In the genomic region with DNA sequence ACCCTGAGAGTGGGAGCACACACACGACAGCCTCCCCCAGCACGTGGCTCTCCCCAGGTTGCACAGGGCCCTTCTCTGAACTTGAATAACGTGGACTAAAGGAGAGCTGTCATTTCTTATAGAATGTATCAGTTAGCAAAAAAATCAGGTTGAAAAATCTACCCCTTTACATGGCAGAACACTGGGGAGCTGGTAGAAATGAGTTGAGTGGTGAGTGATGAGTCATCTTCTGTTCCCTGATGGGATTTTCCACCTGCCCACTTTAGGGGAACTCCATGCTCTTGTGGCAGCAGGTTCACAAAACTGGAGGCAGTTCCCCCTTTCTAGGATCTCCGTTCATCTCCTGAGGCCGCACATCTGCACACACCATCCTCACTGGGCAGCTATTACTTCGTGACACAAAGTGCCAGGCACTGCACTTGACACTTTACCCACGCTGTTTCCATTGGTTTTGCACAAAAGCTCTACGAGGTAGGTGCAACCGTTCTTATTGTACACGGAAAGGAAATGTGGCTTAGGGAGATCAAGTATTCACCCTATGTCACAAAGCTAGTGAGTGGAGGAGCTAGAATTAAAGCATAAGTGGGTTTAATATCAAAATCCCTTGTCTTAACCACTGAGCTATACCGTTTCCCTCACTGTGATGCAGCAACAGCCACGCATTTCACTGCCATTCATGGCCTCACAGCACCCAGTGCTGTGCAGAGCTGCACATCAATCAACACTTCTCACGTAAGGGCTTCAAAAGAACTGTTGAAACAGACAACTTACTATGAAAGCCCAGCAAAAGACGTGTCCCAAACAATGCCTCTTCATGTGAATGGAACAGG, we compare ENCODE assay signal across 8 cellular contexts.
DNase-seq lines count a peak whose midpoint lies in the region; ATAC-seq and TF ChIP-seq lines count a peak whose summit lies in the region.

No MANE protein-coding gene starts in this region.

- no peak for DNase-seq in WTC11 (ENCODE audit: low spot score)
- peak; percentile 43 to 66 (median 47) for DNase-seq in effector memory CD4-positive, alpha-beta T cell
- peak; percentile 19 to 50 (median 46) for DNase-seq in stimulated activated CD4-positive, alpha-beta T cell treated with anti-CD3 and anti-CD28 coated beads, Interleukin-1b, Interleukin-23, amount 100 ng/mL, for 24 hours (ENCODE audit: low read depth in 4 of 4, low spot score in 1 of 4)
- no peak for DNase-seq in DMS79 (lab: John Stamatoyannopoulos, UW)
- DNase-seq in RKO (ENCODE audit: low spot score), result no peak
- DNase-seq in NCI-H510A (lab: John Stamatoyannopoulos, UW), result no peak
- DNase-seq in inferior parietal cortex (ENCODE audit: extremely low spot score), result no peak

- peaks cover 44% of the 10 kb centered on the region for H3K4me1 ChIP-seq in effector memory CD4-positive, alpha-beta T cell (ENCODE audit: control insufficient read depth, insufficient read depth, low read length, poor library complexity, severe bottlenecking)

- no peaks in the 10 kb centered on the region for H3K9me3 ChIP-seq in effector memory CD4-positive, alpha-beta T cell (ENCODE audit: control insufficient read depth, low read length)

- H3K9me3 Mint-ChIP-seq in WTC11, result no peaks in the 10 kb centered on the region

- peaks cover 5% of the 10 kb centered on the region; the same call in 1 of the 2 replicates for H3K36me3 Mint-ChIP-seq in WTC11

- no peak overlapping the region for H3K4me3 Mint-ChIP-seq in WTC11

- no peak for TF ChIP-seq CTCF in WTC11 (IDR thresholded peaks at IDR 0.05)

- peaks cover 6% of the 10 kb centered on the region for H3K4me1 Mint-ChIP-seq in WTC11

- no peaks in the 10 kb centered on the region for H3K27me3 Mint-ChIP-seq in WTC11 (ENCODE audit: low read depth)

- no peaks in the 10 kb centered on the region for H3K27me3 ChIP-seq in effector memory CD4-positive, alpha-beta T cell (replicated peaks; ENCODE audit: control insufficient read depth, insufficient read depth, low read length, poor library complexity, severe bottlenecking)

- H3K27ac Mint-ChIP-seq in WTC11, result peak overlapping the region; percentile 67; the same call in 1 of the 2 replicates

- no peak overlapping the region for H3K4me3 ChIP-seq in effector memory CD4-positive, alpha-beta T cell (ENCODE audit: insufficient read depth, low read depth, low read length, poor library complexity, severe bottlenecking)

- peaks cover 5% of the 10 kb centered on the region for H3K36me3 ChIP-seq in effector memory CD4-positive, alpha-beta T cell (ENCODE audit: control insufficient read depth, insufficient read depth, low read length)

- CTCF ChIA-PET in WTC11 (lab: Charles Lee), result interaction anchor here (0.9 to 4.1 kb wide), 2 partner anchors 36 to 207 kb away, joined by 3 to 20 read pairs; no protein-coding TSS in a partner anchor

- POLR2A ChIA-PET in WTC11 (lab: Charles Lee), result no interaction called here

- ATAC-seq in GM18868 (IDR thresholded peaks at IDR 0.05; ENCODE audit: unreplicated experiment), result peak; percentile 26
- ATAC-seq in WTC11, result no peak

- peak overlapping the region; percentile 78 for H3K27ac ChIP-seq in effector memory CD4-positive, alpha-beta T cell (ENCODE audit: insufficient read depth, low read length, poor library complexity, severe bottlenecking)

TF ChIP-seq in WTC11, 78 proteins besides CTCF, POLR2A, EP300 and RAD21:
- TF ChIP-seq, protein P1, sequence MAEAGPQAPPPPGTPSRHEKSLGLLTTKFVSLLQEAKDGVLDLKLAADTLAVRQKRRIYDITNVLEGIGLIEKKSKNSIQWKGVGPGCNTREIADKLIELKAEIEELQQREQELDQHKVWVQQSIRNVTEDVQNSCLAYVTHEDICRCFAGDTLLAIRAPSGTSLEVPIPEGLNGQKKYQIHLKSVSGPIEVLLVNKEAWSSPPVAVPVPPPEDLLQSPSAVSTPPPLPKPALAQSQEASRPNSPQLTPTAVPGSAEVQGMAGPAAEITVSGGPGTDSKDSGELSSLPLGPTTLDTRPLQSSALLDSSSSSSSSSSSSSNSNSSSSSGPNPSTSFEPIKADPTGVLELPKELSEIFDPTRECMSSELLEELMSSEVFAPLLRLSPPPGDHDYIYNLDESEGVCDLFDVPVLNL (CRISPR knock-in tag; IDR thresholded peaks at IDR 0.05; ENCODE audit: borderline replicate concordance, low read depth), result no peak
- TF ChIP-seq RELA (CRISPR knock-in tag; IDR thresholded peaks at IDR 0.05; ENCODE audit: borderline replicate concordance) (no peak), JUN (CRISPR knock-in tag; IDR thresholded peaks at IDR 0.05) (no peak), SMAD3 (CRISPR knock-in tag; IDR thresholded peaks at IDR 0.05; ENCODE audit: borderline replicate concordance) (no peak), ESRRA (CRISPR knock-in tag; IDR thresholded peaks at IDR 0.05; ENCODE audit: borderline replicate concordance) (no peak), HMGA2 (CRISPR knock-in tag; IDR thresholded peaks at IDR 0.05) (no peak)
- TF ChIP-seq, protein P2, sequence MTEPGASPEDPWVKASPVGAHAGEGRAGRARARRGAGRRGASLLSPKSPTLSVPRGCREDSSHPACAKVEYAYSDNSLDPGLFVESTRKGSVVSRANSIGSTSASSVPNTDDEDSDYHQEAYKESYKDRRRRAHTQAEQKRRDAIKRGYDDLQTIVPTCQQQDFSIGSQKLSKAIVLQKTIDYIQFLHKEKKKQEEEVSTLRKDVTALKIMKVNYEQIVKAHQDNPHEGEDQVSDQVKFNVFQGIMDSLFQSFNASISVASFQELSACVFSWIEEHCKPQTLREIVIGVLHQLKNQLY (CRISPR knock-in tag; IDR thresholded peaks at IDR 0.05), result no peak
- TF ChIP-seq, protein P3, sequence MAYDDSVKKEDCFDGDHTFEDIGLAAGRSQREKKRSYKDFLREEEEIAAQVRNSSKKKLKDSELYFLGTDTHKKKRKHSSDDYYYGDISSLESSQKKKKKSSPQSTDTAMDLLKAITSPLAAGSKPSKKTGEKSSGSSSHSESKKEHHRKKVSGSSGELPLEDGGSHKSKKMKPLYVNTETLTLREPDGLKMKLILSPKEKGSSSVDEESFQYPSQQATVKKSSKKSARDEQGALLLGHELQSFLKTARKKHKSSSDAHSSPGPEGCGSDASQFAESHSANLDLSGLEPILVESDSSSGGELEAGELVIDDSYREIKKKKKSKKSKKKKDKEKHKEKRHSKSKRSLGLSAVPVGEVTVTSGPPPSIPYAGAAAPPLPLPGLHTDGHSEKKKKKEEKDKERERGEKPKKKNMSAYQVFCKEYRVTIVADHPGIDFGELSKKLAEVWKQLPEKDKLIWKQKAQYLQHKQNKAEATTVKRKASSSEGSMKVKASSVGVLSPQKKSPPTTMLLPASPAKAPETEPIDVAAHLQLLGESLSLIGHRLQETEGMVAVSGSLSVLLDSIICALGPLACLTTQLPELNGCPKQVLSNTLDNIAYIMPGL (CRISPR knock-in tag; IDR thresholded peaks at IDR 0.05), result no peak

Comparison
In these comparisons a context has a peak if more than half of its experiments do, and no peak if none do; other contexts are left out.
1. DNase-seq: peak in effector memory CD4-positive, alpha-beta T cell (3 of 3) and stimulated activated CD4-positive, alpha-beta T cell treated with anti-CD3 and anti-CD28 coated beads, Interleukin-1b, Interleukin-23, amount 100 ng/mL, for 24 hours (4 of 4); none in WTC11 (single experiment), DMS79 (single experiment), RKO (single experiment), NCI-H510A (single experiment) and inferior parietal cortex (single experiment).